In the genomic region with DNA sequence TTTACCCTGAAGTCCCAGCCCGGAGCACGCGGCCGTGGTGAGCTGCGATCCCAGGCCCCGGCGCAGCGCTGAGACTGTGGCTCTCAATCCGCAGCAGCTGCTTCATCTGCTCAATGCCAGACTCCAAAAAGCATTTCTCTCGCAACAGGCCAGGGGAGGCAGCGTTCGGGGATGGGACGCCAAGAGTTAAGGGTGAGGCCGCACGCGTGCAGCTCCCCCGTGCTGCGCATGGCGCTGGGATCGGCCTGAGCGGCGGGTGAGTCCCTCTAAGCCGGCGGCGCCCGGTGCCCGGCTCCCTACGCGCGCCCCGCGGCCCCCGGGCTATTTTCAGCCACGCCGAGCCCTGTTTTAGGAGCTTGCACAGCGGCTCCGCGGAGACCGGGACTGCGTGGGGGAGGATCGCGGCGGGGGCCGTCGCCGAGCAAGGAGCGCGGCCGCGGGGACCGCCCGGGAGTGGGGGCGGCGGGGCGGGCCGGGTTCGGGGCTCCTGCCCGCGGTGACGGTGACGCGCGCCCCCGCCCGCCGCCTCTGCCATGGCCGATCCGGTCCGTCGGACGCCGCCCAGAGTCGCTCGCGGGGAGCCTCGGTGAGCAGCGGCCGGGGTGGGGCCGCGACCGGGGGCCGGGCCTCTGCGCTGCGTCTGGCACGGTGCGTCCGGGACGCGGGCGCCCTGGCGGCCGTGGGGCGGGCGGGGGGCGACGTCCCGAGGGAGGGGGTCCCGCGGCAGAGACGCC, we compare ENCODE assay signal across 8 cellular contexts. TPM values are rescaled to one million over a fixed set of nuclear protein-coding genes. Genes with fewer than 3 reads are reported as not detected.
DNase-seq lines count a peak whose midpoint lies in the region; ATAC-seq and TF ChIP-seq lines count a peak whose summit lies in the region.

No MANE protein-coding gene starts in this region.

- peak overlapping the region; percentile 55; the same call in 1 of the 2 replicates for H3K14ac ChIP-seq in H9 (ENCODE audit: insufficient read depth, low read length)

- H4K5ac ChIP-seq in H9 (ENCODE audit: insufficient read length, low read depth, low read length) = no peak overlapping the region

- no peak overlapping the region for H2BK15ac ChIP-seq in H9 (ENCODE audit: low read depth, low read length)

- H3K27ac ChIP-seq in H9 (ENCODE audit: insufficient read length, low read depth, low read length) = no peak overlapping the region

- no peak overlapping the region for H2AK5ac ChIP-seq in H9 (ENCODE audit: insufficient read length, low read length)

- no peak overlapping the region for H3K9ac ChIP-seq in H9 (ENCODE audit: extremely low read depth, insufficient read length, low read length)

- no peak overlapping the region for H3T11ph ChIP-seq in H9 (ENCODE audit: low read length)

- H2BK120ac ChIP-seq in H9 (ENCODE audit: low read depth, low read length, poor library complexity, severe bottlenecking) = no peak overlapping the region

- no peak overlapping the region for H2BK20ac ChIP-seq in H9 (ENCODE audit: low read depth, low read length, poor library complexity, severe bottlenecking)

- H2BK5ac ChIP-seq in H9 (ENCODE audit: insufficient read length, low read length) = no peak overlapping the region

- H2AFZ ChIP-seq in H9 (ENCODE audit: low read length) = no peak overlapping the region

- H3K9me3 ChIP-seq in H9 (ENCODE audit: control insufficient read depth, low read depth, low read length) = no peaks in the 10 kb centered on the region

- H3K4me1 ChIP-seq in H9 (ENCODE audit: insufficient read depth, low read length) = no peaks in the 10 kb centered on the region; the same call in 1 of the 2 replicates

- in situ Hi-C loops in astrocyte of the cerebellum (cut with HindIII; ENCODE audit: low sequenced_read_pairs) = no loop called here

- H3K4ac ChIP-seq in H9 (ENCODE audit: low read depth, low read length) = no peak overlapping the region

- DNase-seq in H9 = peak; percentile 40
- no peak for DNase-seq in astrocyte of the cerebellum (ENCODE audit: low read depth)
- peak; percentile 59 for DNase-seq in iPS-NIHi7 (ENCODE audit: extremely low spot score)
- no peak for DNase-seq in GM20000 (ENCODE audit: low spot score)
- DNase-seq in NCI-H2196 treated with DMSO at 0.1 percent for 48 hours (lab: John Stamatoyannopoulos, UW; ENCODE audit: unreplicated experiment) = no peak
- DNase-seq in HK-2 (ENCODE audit: unreplicated experiment) = no peak

- H3K4me1 Mint-ChIP-seq in H9 = peaks cover 17 to 30% of the 10 kb centered on the region in 2 experiments
- peaks cover 8% of the 10 kb centered on the region for H3K4me1 Mint-ChIP-seq in stimulated activated memory B cell treated with anti-CD40 and anti-IgM and Interleukin-4, amounts not matched to agents 10 μg/mL and 1 μg/mL and 100 μg/mL, for 72 hours

- peaks cover 75% of the 10 kb centered on the region for H3K27me3 Mint-ChIP-seq in H9 (ENCODE audit: low read depth)
- H3K27me3 Mint-ChIP-seq in stimulated activated memory B cell treated with anti-CD40 and anti-IgM and Interleukin-4, amounts not matched to agents 10 μg/mL and 1 μg/mL and 100 μg/mL, for 72 hours = peaks cover 84% of the 10 kb centered on the region

- no peaks in the 10 kb centered on the region for H3K79me2 ChIP-seq in H9 (ENCODE audit: insufficient read depth, low read length)

- H3K56ac ChIP-seq in H9 (ENCODE audit: insufficient read length, low read depth, low read length) = no peak overlapping the region

- no peak overlapping the region for H3K18ac ChIP-seq in H9 (ENCODE audit: insufficient read length, low read depth, low read length)

- H3K9me3 Mint-ChIP-seq in H9 = no peaks in the 10 kb centered on the region; a peak in 2 of 5 replicates
- H3K9me3 Mint-ChIP-seq in stimulated activated memory B cell treated with anti-CD40 and anti-IgM and Interleukin-4, amounts not matched to agents 10 μg/mL and 1 μg/mL and 100 μg/mL, for 72 hours = no peaks in the 10 kb centered on the region

- no peaks in the 10 kb centered on the region for H4K20me1 ChIP-seq in H9 (ENCODE audit: control insufficient read depth, insufficient read depth, insufficient read length)

- no CpG with 5 or more reads among the region's 100 CpGs for WGBS in H9 (ENCODE audit: extremely low coverage, insufficient read length, low lambda C conversion rate)

- H4K8ac ChIP-seq in H9 (replicated peaks; ENCODE audit: insufficient read length, low read depth, low read length) = no peak overlapping the region

- no peak overlapping the region for H3K23ac ChIP-seq in H9 (ENCODE audit: insufficient read length, low read depth, low read length)

- peak overlapping the region; percentile 89 for H3K4me2 ChIP-seq in H9 (ENCODE audit: insufficient read depth, insufficient read length, low read length)

- H3K4me3 ChIP-seq in astrocyte of the cerebellum (ENCODE audit: low read depth, low read length) = peak overlapping the region; percentile 16

- no peaks in the 10 kb centered on the region for H3K79me1 ChIP-seq in H9 (ENCODE audit: insufficient read depth, low read depth, low read length, poor library complexity, severe bottlenecking)

- no peak overlapping the region for H3K27ac Mint-ChIP-seq in H9
- H3K27ac Mint-ChIP-seq in stimulated activated memory B cell treated with anti-CD40 and anti-IgM and Interleukin-4, amounts not matched to agents 10 μg/mL and 1 μg/mL and 100 μg/mL, for 72 hours = no peak overlapping the region

- peak overlapping the region; percentile 63 to 81 for H3K4me3 Mint-ChIP-seq in H9
- peak overlapping the region; percentile 47 for H3K4me3 Mint-ChIP-seq in stimulated activated memory B cell treated with anti-CD40 and anti-IgM and Interleukin-4, amounts not matched to agents 10 μg/mL and 1 μg/mL and 100 μg/mL, for 72 hours

- TF ChIP-seq CTCF in H9 (conservative IDR thresholded peaks at IDR 0.05) (no peak), astrocyte of the cerebellum (IDR thresholded peaks at IDR 0.05; ENCODE audit: low read depth, low read length, missing control alignments) (no peak), GM20000 (IDR thresholded peaks at IDR 0.05; ENCODE audit: extremely low read depth, missing control alignments) (no peak)

- no peak overlapping the region for H4K91ac ChIP-seq in H9 (ENCODE audit: insufficient read length, low read depth, low read length)

- no peak overlapping the region for H2BK12ac ChIP-seq in H9 (ENCODE audit: insufficient read length, low read depth, low read length)

- H3K27me3 ChIP-seq in H9 (ENCODE audit: insufficient read depth, low read length) = peaks cover 16% of the 10 kb centered on the region; the same call in 1 of the 2 replicates

- peaks cover 16% of the 10 kb centered on the region for H3K23me2 ChIP-seq in H9 (ENCODE audit: insufficient read length, low read depth, low read length, poor library complexity, severe bottlenecking)

- peak; percentile 34 for ATAC-seq in stimulated activated memory B cell treated with anti-CD40 and anti-IgM and Interleukin-4, amounts not matched to agents 10 μg/mL and 1 μg/mL and 100 μg/mL, for 72 hours
- no peak for ATAC-seq in HG03095 (IDR thresholded peaks at IDR 0.05; ENCODE audit: unreplicated experiment)

- peaks cover 0 to 2% (median 0%) of the 10 kb centered on the region in 3 experiments; a peak in 2 of 7 replicates for H3K36me3 Mint-ChIP-seq in H9 (ENCODE audit: insufficient read depth in 1 of 3, low read depth in 3 of 3)
- H3K36me3 Mint-ChIP-seq in stimulated activated memory B cell treated with anti-CD40 and anti-IgM and Interleukin-4, amounts not matched to agents 10 μg/mL and 1 μg/mL and 100 μg/mL, for 72 hours = no peaks in the 10 kb centered on the region

RNA-seq across cellular contexts. Expression of a gene that starts 29.4 kb away (rescaled TPM):
- 0.50 and 0.55 TPM in 2 replicates for total RNA-seq in H9 (2021)

RNA-seq across cellular contexts. Expression of a gene that starts 54.6 kb away (rescaled TPM):
- total RNA-seq in H9 (2021) = 57.1 and 58.0 TPM in 2 replicates

Comparison
In these comparisons a context has a peak if more than half of its experiments do, and no peak if none do; other contexts are left out.
1. DNase-seq: peak in H9 (single experiment) and iPS-NIHi7 (single experiment); none in astrocyte of the cerebellum (single experiment), GM20000 (single experiment), NCI-H2196 treated with DMSO at 0.1 percent for 48 hours (single experiment) and HK-2 (single experiment).